ENCODE assay signal across 26 cellular contexts in the genomic region with DNA sequence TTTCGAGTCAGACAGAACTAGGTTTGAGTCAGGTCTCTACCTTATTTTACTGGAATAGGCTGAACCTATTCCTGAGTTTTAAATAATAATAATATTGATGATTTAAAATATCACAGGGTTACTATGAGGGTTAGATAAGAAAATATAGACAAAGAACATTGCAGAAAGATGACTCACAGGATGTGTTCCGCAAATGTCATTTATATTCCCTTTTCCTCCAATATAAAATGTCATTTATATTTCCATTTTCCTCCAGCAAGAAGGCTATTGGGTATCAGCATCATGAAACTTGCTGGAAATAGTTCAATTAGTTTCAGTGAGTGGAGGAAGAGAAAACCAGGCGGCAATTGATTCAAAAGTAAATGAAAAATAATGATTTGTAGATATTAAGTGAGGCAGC.
"Had no signal": no experiment of that assay in that cellular context is flagged by ENCODE, and none has a peak within 500 bp of the region (broad histone marks: within the 10 kb centered on the region; RNA-seq: fewer than 3 reads in every experiment).

No MANE protein-coding gene starts in this region.

- ATAC-seq: activated T-cell treated with anti-CD3 and anti-CD28 coated beads, Interleukin-2, amount 50 U/mL, for 72 hours; left colon; naive thymus-derived CD4-positive, alpha-beta T cell; pancreas; psoas muscle had no signal

- H3K4me1 ChIP-seq: pancreas, psoas muscle had no signal

- H3K27me3 ChIP-seq: right atrium auricular region, suprapubic skin, tibial nerve had no signal

- H3K4me3 ChIP-seq: pancreas, psoas muscle, right atrium auricular region, smooth muscle cell, suprapubic skin, tibial nerve had no signal

- FAIRE-seq: endometrium, kidney, pancreas, TTC549 had no signal

- H3K27ac ChIP-seq: pancreas, psoas muscle, right atrium auricular region, suprapubic skin, tibial nerve, VCaP had no signal

- DNase-seq: activated CD4-positive, alpha-beta T cell treated with anti-CD3 and anti-CD28 coated beads for 4 hours; activated CD4-positive, alpha-beta T cell treated with anti-CD3 and anti-CD28 coated beads, Interleukin-2, amount 50 U/mL, for 4 hours; activated naive CD4-positive, alpha-beta T cell treated with Interleukin-2 at 50 U/mL for 16 hours; activated T-cell treated with anti-CD3 and anti-CD28 coated beads for 4 hours; activated T-cell treated with anti-CD3 and anti-CD28 coated beads, Interleukin-2, amount 50 U/mL, for 72 hours; anterior cingulate cortex; cortex of kidney; effector CD4-positive, alpha-beta T cell; head of caudate nucleus; hippocampal formation; kidney; left colon; naive thymus-derived CD4-positive, alpha-beta T cell; nucleus accumbens; pancreas; psoas muscle; stimulated activated CD4-positive, alpha-beta T cell treated with anti-CD3 and anti-CD28 coated beads, Interleukin-2, amount 100 ng/mL, for 24 hours; stimulated activated naive CD4-positive, alpha-beta T cell; T-helper 9 cell had no signal

- H3K36me3 ChIP-seq: pancreas, right atrium auricular region, suprapubic skin, tibial nerve had no signal

- H3K9me3 ChIP-seq: pancreas, psoas muscle, right atrium auricular region, suprapubic skin, tibial nerve had no signal

- H3K4me2 ChIP-seq: smooth muscle cell had no signal
